ENCODE assay signal across 1 cellular context in the genomic region with DNA sequence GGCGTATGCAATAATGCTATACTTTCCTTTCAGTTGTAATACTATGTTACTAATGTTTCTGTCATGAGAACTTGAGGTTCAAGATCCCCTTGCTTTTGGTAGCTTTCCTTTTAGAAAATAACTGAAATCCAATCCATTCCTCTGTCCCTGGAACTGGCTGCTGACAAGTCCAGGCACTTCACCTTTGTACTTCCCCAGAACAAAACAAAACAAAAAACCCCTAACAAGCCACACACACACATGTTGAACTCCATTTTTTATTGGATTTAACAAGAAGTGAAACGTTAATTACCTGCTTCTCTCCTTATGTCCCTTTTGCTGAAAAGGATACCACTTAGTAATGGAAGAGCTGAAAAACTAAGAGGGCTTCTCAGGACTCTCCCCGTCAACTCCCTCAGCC.
TF ChIP-seq lines count a peak whose summit lies in the region.

No MANE protein-coding gene starts in this region.

TF ChIP-seq in HepG2, 621 proteins besides CTCF, POLR2A, EP300 and RAD21:
- no peak for TF ChIP-seq MED1 (CRISPR knock-in tag; IDR thresholded peaks at IDR 0.05)
- no peak for TF ChIP-seq JARID2 (CRISPR knock-in tag; IDR thresholded peaks at IDR 0.05; ENCODE audit: insufficient replicate concordance)
- TF ChIP-seq CBX5 (CRISPR knock-in tag; IDR thresholded peaks at IDR 0.05; ENCODE audit: borderline replicate concordance) = no peak
- no peak for TF ChIP-seq XRCC5 (optimal IDR thresholded peaks at IDR 0.05; ENCODE audit: low read length)
